9 cellular contexts compared by ENCODE assay signal in the genomic region with DNA sequence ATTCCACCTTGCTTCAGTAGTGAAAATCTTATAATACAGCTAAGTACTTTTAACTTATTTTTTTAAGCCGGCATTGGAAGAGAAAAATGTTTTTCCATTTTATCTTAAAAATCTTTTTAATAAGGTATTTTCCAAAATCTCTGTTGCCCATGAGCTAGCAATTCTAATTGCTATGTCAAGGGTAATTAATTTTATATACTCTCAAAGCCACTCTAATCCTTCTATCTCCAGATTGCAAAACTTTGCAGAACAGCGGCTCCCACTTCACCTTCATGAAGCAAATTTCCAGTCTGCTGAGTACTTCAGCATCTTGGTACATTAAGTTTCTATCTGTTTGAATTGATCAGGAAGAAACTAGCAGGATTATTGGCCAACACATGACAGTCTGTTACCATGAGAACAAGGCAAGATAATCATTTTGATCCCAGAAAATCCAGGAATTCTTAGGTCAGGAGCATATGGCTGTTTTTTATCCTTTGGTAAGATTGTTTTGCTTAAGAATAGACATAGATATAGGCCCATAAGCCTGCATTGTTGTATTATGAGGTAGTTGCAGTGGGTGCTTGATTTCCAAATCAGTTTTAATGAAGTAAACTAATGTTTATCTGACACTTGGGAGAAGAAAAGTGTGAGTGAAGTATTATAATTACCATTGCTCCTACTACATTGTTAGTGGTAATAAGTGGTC. TPM values are rescaled to one million over a fixed set of nuclear protein-coding genes. Genes with fewer than 3 reads are reported as not detected.
DNase-seq lines count a peak whose midpoint lies in the region; FAIRE-seq and TF ChIP-seq lines count a peak whose summit lies in the region.
"Had no signal": no experiment of that assay in that cellular context is flagged by ENCODE, and none has a peak within 500 bp of the region (broad histone marks: within the 10 kb centered on the region; RNA-seq: fewer than 3 reads in every experiment).

No MANE protein-coding gene starts in this region.

- H3K9me3 Mint-ChIP-seq in progenitor cell of endocrine pancreas (ENCODE audit: low read depth), result no peaks in the 10 kb centered on the region

- DNase-seq in NCI-H524 treated with DMSO at 0.1 percent for 48 hours (lab: John Stamatoyannopoulos, UW) (peak; percentile 96), progenitor cell of endocrine pancreas (ENCODE audit: low spot score, unreplicated experiment) (no peak), T1000 (lab: John Stamatoyannopoulos, UW) (no peak), NCI-H187 treated with DMSO at 0.1 percent for 48 hours (lab: John Stamatoyannopoulos, UW) (no peak), HTR-8/SVneo (ENCODE audit: insufficient read length, low spot score) (no peak)
- DNase-seq: substantia nigra had no signal

- H3K9me3 ChIP-seq in endocrine pancreas (ENCODE audit: control insufficient read depth, low read length), result no peaks in the 10 kb centered on the region

- H3K4me3 Mint-ChIP-seq in progenitor cell of endocrine pancreas (ENCODE audit: low read depth), result no peak overlapping the region

- peak overlapping the region; percentile 48; the same call in 1 of the 2 replicates for H3K4me3 ChIP-seq in GM08714 (ENCODE audit: low read length)
- H3K4me3 ChIP-seq in endocrine pancreas (ENCODE audit: control insufficient read depth, insufficient read depth, low read length), result peak overlapping the region; percentile 76

- H3K36me3 ChIP-seq in endocrine pancreas (ENCODE audit: control insufficient read depth, insufficient read depth, low read length), result peaks cover 5% of the 10 kb centered on the region

- H3K9ac ChIP-seq in endocrine pancreas (ENCODE audit: control insufficient read depth, insufficient read depth, low read length), result no peak overlapping the region

- no peaks in the 10 kb centered on the region for H3K27me3 Mint-ChIP-seq in progenitor cell of endocrine pancreas

- no peak for TF ChIP-seq CTCF in progenitor cell of endocrine pancreas (IDR thresholded peaks at IDR 0.05; ENCODE audit: unreplicated experiment)

- FAIRE-seq in HTR-8/SVneo (lab: Jason Lieb, UNC), result no peak

- H3K27ac Mint-ChIP-seq in progenitor cell of endocrine pancreas, result peak overlapping the region; percentile 63

- H3K27me3 ChIP-seq in endocrine pancreas (ENCODE audit: control insufficient read depth, insufficient read depth, low read length), result no peaks in the 10 kb centered on the region
- H3K27me3 ChIP-seq: foreskin keratinocyte had no signal

- H3K36me3 Mint-ChIP-seq in progenitor cell of endocrine pancreas (ENCODE audit: insufficient read depth), result peaks cover 22% of the 10 kb centered on the region

- peaks cover 76% of the 10 kb centered on the region for H3K4me1 ChIP-seq in endocrine pancreas (ENCODE audit: control insufficient read depth, insufficient read depth, low read length)

- H3K4me1 Mint-ChIP-seq in progenitor cell of endocrine pancreas (ENCODE audit: low read depth), result peaks cover 55% of the 10 kb centered on the region

RNA-seq across cellular contexts. Expression of a gene that starts 6.0 kb away (rescaled TPM):
- total RNA-seq in progenitor cell of endocrine pancreas, result 32.1 and 38.6 TPM in 2 replicates
